Comparison of ENCODE assay signal across 9 cellular contexts in the genomic region with DNA sequence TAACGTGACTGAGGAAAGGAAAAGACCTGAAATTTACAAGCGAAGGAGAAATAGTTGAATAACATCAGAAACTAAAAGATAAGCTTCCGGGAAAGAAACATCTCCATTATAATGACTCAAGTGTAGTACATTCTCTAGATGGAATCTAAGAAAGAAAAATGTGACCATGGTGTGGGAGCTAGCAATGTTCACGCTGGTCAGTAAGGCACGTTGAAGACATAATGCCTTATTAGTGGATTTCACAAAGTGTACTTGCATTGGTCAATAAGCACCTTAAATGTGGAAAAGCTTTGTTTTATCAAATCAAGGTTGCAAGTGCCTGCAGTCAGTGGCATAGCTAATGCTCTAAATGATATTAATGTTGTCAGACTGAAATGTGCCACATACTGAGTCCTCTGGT. TPM values are rescaled to one million over a fixed set of nuclear protein-coding genes. Genes with fewer than 3 reads are reported as not detected.
DNase-seq lines count a peak whose midpoint lies in the region; ATAC-seq and TF ChIP-seq lines count a peak whose summit lies in the region.
"Had no signal": no experiment of that assay in that cellular context is flagged by ENCODE, and none has a peak within 500 bp of the region (broad histone marks: within the 10 kb centered on the region; RNA-seq: fewer than 3 reads in every experiment).

No MANE protein-coding gene starts in this region.

- H3K9me3 Mint-ChIP-seq in IgD-negative memory B cell, result no peaks in the 10 kb centered on the region
- peaks cover 0 to 5% (median 0%) of the 10 kb centered on the region in 9 donors for H3K9me3 Mint-ChIP-seq in naive thymus-derived CD8-positive, alpha-beta T cell

- peak overlapping the region in 2 of 3 donors; percentile 54 to 78 for H3K27ac Mint-ChIP-seq in IgD-negative memory B cell
- H3K27ac Mint-ChIP-seq in naive thymus-derived CD8-positive, alpha-beta T cell, result peak overlapping the region in 2 of 10 donors; percentile 6 to 72

- H3K9ac ChIP-seq in duodenal mucosa (ENCODE audit: low read depth in 1 of 2, low read length in 2 of 2), result peak overlapping the region; percentile 41 to 60

- peaks cover 10 to 14% of the 10 kb centered on the region in 2 donors for H3K4me1 ChIP-seq in duodenal mucosa (ENCODE audit: control insufficient read depth in 1 of 2, insufficient read depth in 2 of 2, low read length in 2 of 2)
- H3K4me1 ChIP-seq in A673 (ENCODE audit: insufficient read depth, low read length, poor library complexity, severe bottlenecking), result no peaks in the 10 kb centered on the region

- peak overlapping the region; percentile 81 to 85 for H3K4me3 ChIP-seq in duodenal mucosa (ENCODE audit: low read depth in 1 of 2, low read length in 2 of 2)
- H3K4me3 ChIP-seq in A673 (ENCODE audit: low read depth, low read length, poor library complexity, severe bottlenecking), result no peak overlapping the region

- peaks cover 12% of the 10 kb centered on the region for H3K27me3 Mint-ChIP-seq in IgD-negative memory B cell
- peaks cover 19 to 62% (median 47%) of the 10 kb centered on the region in 5 donors for H3K27me3 Mint-ChIP-seq in naive thymus-derived CD8-positive, alpha-beta T cell

- BruUV-seq in A673 (replicated peaks; lab: Mats Ljungman, UMichigan), result no TSS peak

- intact Hi-C loops in sciatic nerve (cut with DNase I), result loop anchor here (10.0 kb wide), 1 partner anchor 182 kb away; no protein-coding TSS in a partner anchor
- intact Hi-C loops in A673 (cut with micrococcal nuclease; ENCODE audit: unreplicated experiment), result loop anchor here (10.0 kb wide), 1 partner anchor 1102 kb away; no protein-coding TSS in a partner anchor

- no peak overlapping the region for H3K27ac ChIP-seq in duodenal mucosa (ENCODE audit: low read depth, low read length)
- no peak overlapping the region for H3K27ac ChIP-seq in A673 (ENCODE audit: low read depth, low read length, poor library complexity, severe bottlenecking)
- H3K27ac ChIP-seq: RWPE1 had no signal

- DNase-seq in AG08396 (ENCODE audit: low spot score) (peak; percentile 29), sciatic nerve (ENCODE audit: low spot score) (no peak), A673 (ENCODE audit: low spot score) (no peak), NCI-H146 (lab: John Stamatoyannopoulos, UW) (no peak)
- DNase-seq in naive thymus-derived CD8-positive, alpha-beta T cell, result no peak

- no peaks in the 10 kb centered on the region for H3K36me3 ChIP-seq in duodenal mucosa (ENCODE audit: control insufficient read depth in 1 of 2, insufficient read depth in 2 of 2, low read length in 2 of 2)
- no peaks in the 10 kb centered on the region for H3K36me3 ChIP-seq in A673 (ENCODE audit: insufficient read depth, low read length, poor library complexity, severe bottlenecking)

- CTCF ChIA-PET in A673 (lab: Charles Lee), result no interaction called here

- H3K36me3 Mint-ChIP-seq in IgD-negative memory B cell, result no peaks in the 10 kb centered on the region
- H3K36me3 Mint-ChIP-seq in naive thymus-derived CD8-positive, alpha-beta T cell, result peaks cover 0 to 5% (median 4%) of the 10 kb centered on the region in 3 donors

- no peak for ATAC-seq in naive thymus-derived CD8-positive, alpha-beta T cell
- ATAC-seq in sciatic nerve (no peak), HG02678 (IDR thresholded peaks at IDR 0.05; ENCODE audit: unreplicated experiment) (no peak)

- peaks cover 11 to 28% (median 19%) of the 10 kb centered on the region in 3 donors for H3K4me1 Mint-ChIP-seq in IgD-negative memory B cell
- peaks cover 9 to 31% (median 24%) of the 10 kb centered on the region in 4 donors for H3K4me1 Mint-ChIP-seq in naive thymus-derived CD8-positive, alpha-beta T cell

- H3K27me3 ChIP-seq in duodenal mucosa (ENCODE audit: control insufficient read depth in 1 of 2, insufficient read depth in 2 of 2, low read length in 2 of 2) (peaks cover 5 to 13% of the 10 kb centered on the region in 2 donors), A673 (replicated peaks; ENCODE audit: insufficient read depth, low read depth, low read length, poor library complexity) (peaks cover 42% of the 10 kb centered on the region)

- no peaks in the 10 kb centered on the region for H3K9me3 ChIP-seq in duodenal mucosa (ENCODE audit: control insufficient read depth in 1 of 2, low read length in 2 of 2)
- no peaks in the 10 kb centered on the region for H3K9me3 ChIP-seq in A673 (ENCODE audit: low read depth, low read length, poor library complexity, severe bottlenecking)

- peak overlapping the region; percentile 86 to 95 (median 91) for H3K4me3 Mint-ChIP-seq in IgD-negative memory B cell
- H3K4me3 Mint-ChIP-seq in naive thymus-derived CD8-positive, alpha-beta T cell, result peak overlapping the region; percentile 70 to 94 (median 81)

- no peak for TF ChIP-seq CTCF in A673 (conservative IDR thresholded peaks at IDR 0.05; ENCODE audit: low read depth, low read length)

- POLR2A ChIA-PET in naive thymus-derived CD8-positive, alpha-beta T cell (lab: Charles Lee), result no interaction called here
- POLR2A ChIA-PET in A673 (lab: Charles Lee; ENCODE audit: low non-redundant PET), result no interaction called here

RNA-seq across cellular contexts. Expression of gene LARGE1, which starts 2.8 kb away (rescaled TPM):
- polyA plus RNA-seq in IgD-negative memory B cell, result 1.4 TPM
- 1 to 10 TPM; 2.6 to 3.0 TPM for total RNA-seq in naive thymus-derived CD8-positive, alpha-beta T cell
- under 1 TPM in 1 of 3 donors, not detected in 2; 0.07 TPM for polyA plus RNA-seq in naive thymus-derived CD8-positive, alpha-beta T cell
- total RNA-seq in sciatic nerve, result 39.4 TPM
- not detected in 2 replicates for total RNA-seq in A673 (2021)

Comparison
In these comparisons a context has a peak if more than half of its experiments do, and no peak if none do; other contexts are left out.
1. RNA of gene LARGE1, which starts 2.8 kb away (total RNA-seq): 39.4 TPM in sciatic nerve (single experiment); 2.6 to 3.0 TPM in naive thymus-derived CD8-positive, alpha-beta T cell and not detected in A673; every median in the first group is over 10 times any median in the second.